Comparison of ENCODE assay signal across 23 cellular contexts in genomic region chr5:88480766-88481499, GRCh38.
DNase-seq lines count a peak whose midpoint lies in the region; ATAC-seq and TF ChIP-seq lines count a peak whose summit lies in the region.
"Had no signal": no experiment of that assay in that cellular context is flagged by ENCODE, and none has a peak within 500 bp of the region (broad histone marks: within the 10 kb centered on the region; RNA-seq: fewer than 3 reads in every experiment).

No MANE protein-coding gene starts in this region.

- no peak overlapping the region for H3K18ac ChIP-seq in mesenchymal stem cell (ENCODE audit: low read depth in 1 of 2, low read length in 2 of 2)

- H3K27ac ChIP-seq in mesenchymal stem cell (ENCODE audit: low read length, poor library complexity, severe bottlenecking): no peak overlapping the region
- no peak overlapping the region for H3K27ac ChIP-seq in WERI-Rb-1

- H3K4me3 ChIP-seq in adipocyte (ENCODE audit: low read length) (no peak overlapping the region), mesenchymal stem cell (ENCODE audit: insufficient read depth in 1 of 2, low read depth in 1 of 2, low read length in 2 of 2) (peak overlapping the region in 1 of 2 experiments; percentile 50), WERI-Rb-1 (ENCODE audit: low read depth, low read length) (no peak overlapping the region)
- H3K4me3 ChIP-seq: GM12878 had no signal

- no peak overlapping the region for H3K4ac ChIP-seq in mesenchymal stem cell (ENCODE audit: low read depth in 1 of 2, low read length in 2 of 2)

- H3K14ac ChIP-seq in mesenchymal stem cell (ENCODE audit: low read length in 2 of 2): no peak overlapping the region

- DNase-seq in DMS 273 treated with DMSO at 0.1 percent for 48 hours (lab: John Stamatoyannopoulos, UW) (peak; percentile 92), NCI-H1930 (lab: John Stamatoyannopoulos, UW) (peak; percentile 43 to 54), adipocyte (ENCODE audit: low read depth) (peak; percentile 1), mesenchymal stem cell (no peak), occipital lobe (lab: John Stamatoyannopoulos, UW) (no peak), WERI-Rb-1 (no peak)
- no peak for DNase-seq in activated CD8-positive, alpha-beta memory T cell treated with anti-CD3 and anti-CD28 coated beads, Interleukin-2, amount 50 U/mL, for 48 hours
- DNase-seq: ACHN; activated CD4-positive, alpha-beta T cell treated with anti-CD3 and anti-CD28 coated beads, Interleukin-2, amount 50 U/mL, for 4 hours; activated gamma-delta T cell treated with Interleukin-2 at 50 U/mL for 16 hours; activated T-cell treated with anti-CD3 and anti-CD28 coated beads for 4 hours; amniotic stem cell; central memory CD4-positive, alpha-beta T cell; erythroblast; KBM-7; left colon; RPMI8226; small intestine; stimulated activated CD4-positive, alpha-beta T cell treated with anti-CD3 and anti-CD28 coated beads, Interleukin-4, amount 100 ng/mL, for 4 hours had no signal

- H2AK5ac ChIP-seq in mesenchymal stem cell (ENCODE audit: low read length, severe bottlenecking): no peak overlapping the region

- no peaks in the 10 kb centered on the region for H3K36me3 ChIP-seq in adipocyte (ENCODE audit: control insufficient read depth, insufficient read depth, low read length, severe bottlenecking)
- H3K36me3 ChIP-seq in mesenchymal stem cell (ENCODE audit: control insufficient read depth in 1 of 2, insufficient read depth in 2 of 2, low read depth in 1 of 2, low read length in 2 of 2): no peaks in the 10 kb centered on the region
- H3K36me3 ChIP-seq in WERI-Rb-1: no peaks in the 10 kb centered on the region

- no peaks in the 10 kb centered on the region for H3K4me1 ChIP-seq in adipocyte (ENCODE audit: control insufficient read depth, insufficient read depth, low read length)
- no peaks in the 10 kb centered on the region for H3K4me1 ChIP-seq in mesenchymal stem cell (ENCODE audit: control insufficient read depth, insufficient read depth, low read depth, low read length)

- peak overlapping the region; percentile 22 for H3K4me2 ChIP-seq in mesenchymal stem cell (ENCODE audit: low read length, poor library complexity, severe bottlenecking)

- H2BK15ac ChIP-seq in mesenchymal stem cell (ENCODE audit: low read depth, poor library complexity, severe bottlenecking): no peak overlapping the region

- 71% methylated on average over 2 of the region's 5 CpGs for WGBS in mesenchymal stem cell

- H3K23ac ChIP-seq in mesenchymal stem cell (ENCODE audit: low read length in 2 of 2): no peak overlapping the region

- no peak overlapping the region for H4K91ac ChIP-seq in mesenchymal stem cell (ENCODE audit: low read length)

- H4K8ac ChIP-seq in mesenchymal stem cell (ENCODE audit: low read length): no peak overlapping the region

- no peaks in the 10 kb centered on the region for H3K79me1 ChIP-seq in mesenchymal stem cell (replicated peaks; ENCODE audit: low read length, poor library complexity, severe bottlenecking)

- H2BK120ac ChIP-seq in mesenchymal stem cell (ENCODE audit: low read depth, low read length): no peak overlapping the region

- H3K27me3 ChIP-seq in adipocyte (replicated peaks; ENCODE audit: control insufficient read depth, insufficient read depth, low read length) (no peaks in the 10 kb centered on the region), mesenchymal stem cell (ENCODE audit: control insufficient read depth in 1 of 2, insufficient read depth in 1 of 2, low read length in 2 of 2) (no peaks in the 10 kb centered on the region), WERI-Rb-1 (ENCODE audit: insufficient read depth, low read depth, severe bottlenecking) (no peaks in the 10 kb centered on the region)

- no peak overlapping the region for H2AFZ ChIP-seq in mesenchymal stem cell (ENCODE audit: low read depth, low read length)

- no peak overlapping the region for H2BK12ac ChIP-seq in mesenchymal stem cell (ENCODE audit: low read length in 2 of 2)

- H3K9me3 ChIP-seq in adipocyte (ENCODE audit: control insufficient read depth, low read length) (no peaks in the 10 kb centered on the region), mesenchymal stem cell (ENCODE audit: control insufficient read depth, low read length) (no peaks in the 10 kb centered on the region), WERI-Rb-1 (ENCODE audit: severe bottlenecking) (no peaks in the 10 kb centered on the region)

- H2BK5ac ChIP-seq in mesenchymal stem cell (ENCODE audit: low read depth, low read length, poor library complexity, severe bottlenecking): no peak overlapping the region

- no peak for ATAC-seq in HG02678 (IDR thresholded peaks at IDR 0.05; ENCODE audit: unreplicated experiment)
- ATAC-seq: GM12878; HCT116; left colon; natural killer cell treated with Interleukin-12 subunit alpha and Interleukin-12 subunit beta and Interleukin-15 and Interleukin-18, amount 100 ng/mL, for 72 hours had no signal

- no peak for TF ChIP-seq CTCF in WERI-Rb-1 (IDR thresholded peaks at IDR 0.05; ENCODE audit: low read depth, low read length)

- H3K9ac ChIP-seq in adipocyte (ENCODE audit: low read length) (no peak overlapping the region), mesenchymal stem cell (ENCODE audit: low read length) (no peak overlapping the region)

Comparison
In these comparisons a context has a peak if more than half of its experiments do, and no peak if none do; other contexts are left out.
1. DNase-seq: peak in DMS 273 treated with DMSO at 0.1 percent for 48 hours (single experiment), NCI-H1930 (2 of 2) and adipocyte (single experiment); none in mesenchymal stem cell (single experiment), occipital lobe (single experiment), WERI-Rb-1 (single experiment) and activated CD8-positive, alpha-beta memory T cell treated with anti-CD3 and anti-CD28 coated beads, Interleukin-2, amount 50 U/mL, for 48 hours (single experiment).